22 cellular contexts compared by ENCODE assay signal in the genomic region with DNA sequence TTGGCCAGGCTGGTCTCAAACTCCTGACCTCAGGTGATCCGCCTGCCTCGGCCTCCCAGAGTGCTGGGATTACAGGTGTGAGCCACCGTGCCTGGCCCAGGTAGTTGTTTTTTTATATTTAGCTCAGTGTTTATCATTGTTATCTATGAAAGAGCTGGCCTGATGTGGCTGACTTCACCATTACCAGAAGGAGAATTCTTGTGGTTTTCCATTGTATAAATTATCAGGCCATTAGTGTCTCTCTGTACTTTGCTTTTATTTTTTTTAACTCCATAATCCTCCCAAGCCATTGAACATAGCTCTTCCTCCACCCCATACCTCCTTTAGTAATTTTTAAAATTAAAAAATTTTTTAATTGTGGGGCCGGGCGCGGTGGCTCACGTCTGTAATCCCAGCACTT. TPM values are rescaled to one million over a fixed set of nuclear protein-coding genes. Genes with fewer than 3 reads are reported as not detected.
A peak's percentile ranks its signal among the peaks of the same experiment; 100 is the strongest.
DNase-seq lines count a peak whose midpoint lies in the region; ATAC-seq, FAIRE-seq and TF ChIP-seq lines count a peak whose summit lies in the region.
"Had no signal": no experiment of that assay in that cellular context is flagged by ENCODE, and none has a peak within 500 bp of the region (broad histone marks: within the 10 kb centered on the region; RNA-seq: fewer than 3 reads in every experiment).

No MANE protein-coding gene starts in this region.

- no peak overlapping the region for H2AFZ ChIP-seq in IMR-90 (replicated peaks; ENCODE audit: low read length, poor library complexity)

- no peak overlapping the region for H2BK5ac ChIP-seq in IMR-90 (ENCODE audit: low read depth, low read length, poor library complexity, severe bottlenecking)

- no peak overlapping the region for H2AK9ac ChIP-seq in IMR-90 (replicated peaks; ENCODE audit: low read depth, low read length, poor library complexity)

- ATAC-seq in IMR-90 (ENCODE audit: low read depth) = peak; percentile 83

- H2AK5ac ChIP-seq in IMR-90 (ENCODE audit: low read depth, low read length) = no peak overlapping the region

- H3K27ac ChIP-seq in IMR-90 (ENCODE audit: insufficient read depth, low read length) = no peak overlapping the region
- no peak overlapping the region for H3K27ac ChIP-seq in kidney (ENCODE audit: low read depth in 2 of 2, low read length in 2 of 2)

- H3K36me3 ChIP-seq in IMR-90 (ENCODE audit: control insufficient read depth, insufficient read depth, low read length) = no peaks in the 10 kb centered on the region
- H3K36me3 ChIP-seq in kidney (ENCODE audit: control insufficient read depth in 1 of 2, insufficient read depth in 2 of 2, low read length in 2 of 2) = no peaks in the 10 kb centered on the region

- CTCF ChIA-PET in IMR-90 (lab: Yijun Ruan, JAX) = no interaction called here

- dilution Hi-C loops in IMR-90 (cut with HindIII; ENCODE audit: low sequenced_read_pairs, unreplicated experiment) = no loop called here

- intact Hi-C loops in IMR-90 (cut with micrococcal nuclease) (no loop called here), kidney (cut with DNase I) (no loop called here)

- no peak overlapping the region for H3K4ac ChIP-seq in IMR-90 (ENCODE audit: low read depth, low read length)

- H3K23ac ChIP-seq in IMR-90 (ENCODE audit: low read depth, low read length) = no peak overlapping the region

- TF ChIP-seq RAD21 in IMR-90 (IDR thresholded peaks at IDR 0.05; ENCODE audit: low read length) = no peak

- no peak overlapping the region for H3K18ac ChIP-seq in IMR-90 (ENCODE audit: low read depth, low read length)

- in situ Hi-C loops in Caki2 (cut with HindIII; ENCODE audit: low pct_unique_long_range_greater_than_20kb, low sequenced_read_pairs) = no loop called here
- in situ Hi-C loops in IMR-90 (cut with MboI; ENCODE audit: low sequenced_read_pairs) = no loop called here

- H3K14ac ChIP-seq in IMR-90 (replicated peaks; ENCODE audit: low read depth, low read length) = no peak overlapping the region

- POLR2A ChIA-PET in IMR-90 (lab: Charles Lee; ENCODE audit: unreplicated experiment) = interaction anchor here (0.5 kb wide), 1 partner anchor 277 kb away, joined by 10 read pairs; no protein-coding TSS in a partner anchor

- no peaks in the 10 kb centered on the region for H3K27me3 ChIP-seq in IMR-90 (ENCODE audit: control insufficient read depth, insufficient read depth, low read length)

- peaks cover 2% of the 10 kb centered on the region; the same call in 1 of the 2 replicates for H3K4me1 ChIP-seq in IMR-90 (ENCODE audit: control insufficient read depth, insufficient read depth, low read length)
- no peaks in the 10 kb centered on the region for H3K4me1 ChIP-seq in kidney (ENCODE audit: control insufficient read depth in 1 of 2, insufficient read depth in 1 of 2, low read depth in 1 of 2, low read length in 2 of 2)

- no TSS peak for BruUV-seq in IMR-90 (replicated peaks; lab: Mats Ljungman, UMichigan)

- H2BK120ac ChIP-seq in IMR-90 (ENCODE audit: low read depth, low read length) = no peak overlapping the region

- no CpG with 5 or more reads among the region's 7 CpGs for whole genome bisulfite sequencing in IMR-90 (ENCODE audit: extremely low coverage in 2 of 2, insufficient read length in 1 of 2), 2 experiments

- H2BK20ac ChIP-seq in IMR-90 (ENCODE audit: low read depth, low read length) = no peak overlapping the region

- H4K8ac ChIP-seq in IMR-90 (ENCODE audit: low read depth in 2 of 2, low read length in 2 of 2) = no peak overlapping the region

- no peak for TF ChIP-seq CTCF in IMR-90 (conservative IDR thresholded peaks at IDR 0.05; ENCODE audit: low read depth, low read length)
- no peak for TF ChIP-seq CTCF in kidney (IDR thresholded peaks at IDR 0.05; ENCODE audit: borderline replicate concordance, extremely low read depth, insufficient read depth)

- H3K4me3 ChIP-seq in IMR-90 (ENCODE audit: insufficient read depth, low read depth, low read length) = no peak overlapping the region
- H3K4me3 ChIP-seq in kidney (ENCODE audit: low read length in 2 of 2) = no peak overlapping the region

- DNase-seq in Caki2 (ENCODE audit: low read depth) = peak; percentile 37
- peak; percentile 53 for DNase-seq in IMR-90
- DNase-seq in astrocyte of the hippocampus (ENCODE audit: low read depth, low spot score) = peak; percentile 44
- peak; percentile 14 for DNase-seq in non-pigmented ciliary epithelial cell (ENCODE audit: low read depth)
- no peak for DNase-seq in GM03348 (ENCODE audit: low spot score)
- DNase-seq in kidney = no peak
- no peak for DNase-seq in NCI-H1092 treated with DMSO at 0.1 percent for 48 hours (lab: John Stamatoyannopoulos, UW)
- DNase-seq: CD4-positive, CD25-positive, alpha-beta regulatory T cell; COR-L47; DMS 273 treated with DMSO at 0.1 percent for 48 hours; GF-D8; MM.1S; NCI-H1048; NCI-H1436; NCI-H187 treated with DMSO at 0.1 percent for 48 hours; NCI-H2227 treated with DMSO at 0.1 percent for 48 hours; NCI-H510A treated with DMSO at 0.1 percent for 48 hours; NCI-H748 treated with DMSO at 0.1 percent for 48 hours; SIG-M5; SK-N-SH had no signal

- no peak overlapping the region for H3K4me2 ChIP-seq in IMR-90 (ENCODE audit: low read depth, low read length)
- H3K4me2 ChIP-seq: SK-N-SH had no signal

- H4K91ac ChIP-seq in IMR-90 (ENCODE audit: insufficient read depth, low read depth, low read length) = no peak overlapping the region

- H3K9ac ChIP-seq in IMR-90 (ENCODE audit: low read depth, low read length) (no peak overlapping the region), kidney (ENCODE audit: low read length in 2 of 2) (no peak overlapping the region)
- H3K9ac ChIP-seq: SK-N-SH had no signal

- no peaks in the 10 kb centered on the region for H3K79me1 ChIP-seq in IMR-90 (ENCODE audit: low read depth in 1 of 2, low read length in 2 of 2)

- no peaks in the 10 kb centered on the region for H3K9me1 ChIP-seq in IMR-90 (ENCODE audit: insufficient read depth, low read length)

- H3K56ac ChIP-seq in IMR-90 (ENCODE audit: extremely low read depth, insufficient read depth, low read length) = no peak overlapping the region

- no peaks in the 10 kb centered on the region for H4K20me1 ChIP-seq in IMR-90 (ENCODE audit: insufficient read depth, low read length)

- H2BK15ac ChIP-seq in IMR-90 (ENCODE audit: low read depth, low read length) = no peak overlapping the region

- no peak for TF ChIP-seq POLR2A in IMR-90 (IDR thresholded peaks at IDR 0.05; ENCODE audit: low read depth, low read length)

- no peak overlapping the region for H4K5ac ChIP-seq in IMR-90 (ENCODE audit: low read depth, low read length)

- FAIRE-seq in kidney (lab: Jason Lieb, UNC) = no peak
- FAIRE-seq: H54 had no signal

- H3K9me3 ChIP-seq in IMR-90 (ENCODE audit: control insufficient read depth, insufficient read depth, low read length) (peaks cover 8% of the 10 kb centered on the region), kidney (ENCODE audit: control insufficient read depth in 1 of 2, low read length in 2 of 2) (peaks cover 0 to 9% of the 10 kb centered on the region in 2 donors)
- H3K9me3 ChIP-seq: SK-N-SH had no signal

TF ChIP-seq in IMR-90, 13 proteins besides CTCF, POLR2A, EP300 and RAD21:
- TF ChIP-seq RFX5 (IDR thresholded peaks at IDR 0.05; ENCODE audit: low read depth, low read length) (no peak), BHLHE40 (IDR thresholded peaks at IDR 0.05; ENCODE audit: low read depth, low read length) (no peak), SMC3 (IDR thresholded peaks at IDR 0.05; ENCODE audit: low read depth, low read length) (no peak), MAZ (IDR thresholded peaks at IDR 0.05; ENCODE audit: borderline replicate concordance, low read depth, low read length) (no peak)

RNA-seq across cellular contexts. Expression of a gene that starts 24.2 kb away (rescaled TPM):
- 1.8 and 4.4 TPM in 2 replicates for total RNA-seq in Caki2 (2014; rRNA removed; shearing (Covaris generic); ENCODE audit: low replicate concordance)
- total RNA-seq in IMR-90 (2012; rRNA removed) (3.2 and 3.9 TPM in 2 replicates), kidney (36.5 TPM)
- polyA plus RNA-seq in IMR-90 (2012; rRNA removed) (5.5 and 5.7 TPM in 2 replicates), kidney (ENCODE audit: insufficient read depth, low read depth, low replicate concordance) (65.5 TPM)
- 5.6 and 7.9 TPM in 2 replicates for polyA plus RNA-seq in IMR-90 (2012; cell fraction: cytosol; rRNA removed)
- 4.6 and 5.2 TPM in 2 replicates for polyA plus RNA-seq in IMR-90 (2012; cell fraction: nucleus; rRNA removed; ENCODE audit: low replicate concordance)
- total RNA-seq: LHCN-M2 had no signal

Comparison
In these comparisons a context has a peak if more than half of its experiments do, and no peak if none do; other contexts are left out.
1. DNase-seq: peak in Caki2 (single experiment), IMR-90 (single experiment), astrocyte of the hippocampus (single experiment) and non-pigmented ciliary epithelial cell (single experiment); none in GM03348 (single experiment), kidney (single experiment) and NCI-H1092 treated with DMSO at 0.1 percent for 48 hours (single experiment).